Comparison of ENCODE assay signal across 9 cellular contexts in the genomic region with DNA sequence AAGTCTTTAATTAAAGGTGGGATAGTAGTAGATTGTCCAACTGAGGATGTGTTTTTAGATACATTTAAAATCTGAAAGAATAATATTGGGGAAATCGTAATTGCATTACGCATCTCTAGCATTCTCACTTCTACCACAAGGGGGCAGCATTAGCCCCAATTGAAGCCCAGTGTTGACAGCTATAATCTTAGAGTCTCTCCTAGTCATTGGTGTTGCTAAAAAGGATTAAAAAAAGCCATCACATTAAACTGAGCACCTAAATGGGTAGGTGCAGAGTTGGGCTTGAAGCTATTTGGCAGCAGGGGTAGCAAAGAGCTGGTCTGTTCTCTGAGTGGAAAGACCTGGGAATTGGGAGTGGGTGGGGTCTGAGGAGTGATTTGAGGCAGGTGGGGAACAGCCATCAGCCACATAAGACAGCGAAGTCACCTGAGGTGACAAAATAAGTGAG.
DNase-seq lines count a peak whose midpoint lies in the region; ATAC-seq and TF ChIP-seq lines count a peak whose summit lies in the region.
"Had no signal": no experiment of that assay in that cellular context is flagged by ENCODE, and none has a peak within 500 bp of the region (broad histone marks: within the 10 kb centered on the region; RNA-seq: fewer than 3 reads in every experiment).

No MANE protein-coding gene starts in this region.

- no peak overlapping the region for H3K27ac Mint-ChIP-seq in activated CD8-positive, alpha-beta T cell treated with anti-CD3 and anti-CD28 coated beads, Interleukin-2, amount 10 ng/mL, durations not matched to agents 7 days and 5 days
- H3K27ac Mint-ChIP-seq: T-helper 1 cell treated with Interleukin-12 subunit alpha and Interleukin-12 subunit beta and Interleukin-4 antibody, amounts not matched to agents 30 μg/mL and 1 μg/mL, for 36 hours had no signal

- no peak for TF ChIP-seq EP300 in neural cell (conservative IDR thresholded peaks at IDR 0.05; ENCODE audit: poor library complexity, severe bottlenecking)

- no peaks in the 10 kb centered on the region for H3F3A ChIP-seq in neural cell (ENCODE audit: insufficient read depth, low read length, poor library complexity, severe bottlenecking)

- no peaks in the 10 kb centered on the region for H3K36me3 Mint-ChIP-seq in activated CD8-positive, alpha-beta T cell treated with anti-CD3 and anti-CD28 coated beads, Interleukin-2, amount 10 ng/mL, durations not matched to agents 7 days and 5 days (ENCODE audit: low read depth)

- 19 to 21% methylated on average over 3 of the region's 3 CpGs for WGBS in esophagus squamous epithelium, 2 donors

- no peak overlapping the region for H3K4me3 ChIP-seq in AG10803 (ENCODE audit: low read length)
- no peak overlapping the region for H3K4me3 ChIP-seq in esophagus squamous epithelium
- H3K4me3 ChIP-seq in neural cell (ENCODE audit: low read length) = no peak overlapping the region

- H3K4me2 ChIP-seq in neural cell (ENCODE audit: low read length) = no peak overlapping the region

- H3K79me2 ChIP-seq in neural cell (replicated peaks; ENCODE audit: insufficient read depth, low read length) = no peaks in the 10 kb centered on the region

- no peaks in the 10 kb centered on the region for H3K27me3 ChIP-seq in esophagus squamous epithelium
- H3K27me3 ChIP-seq in neural cell (ENCODE audit: insufficient read depth, low read depth, low read length) = no peaks in the 10 kb centered on the region

- no peaks in the 10 kb centered on the region for H3K9me2 ChIP-seq in neural cell (ENCODE audit: insufficient read depth, low read length)

- no peaks in the 10 kb centered on the region for H3K4me1 ChIP-seq in esophagus squamous epithelium

- CTCF ChIA-PET in activated CD8-positive, alpha-beta T cell treated with anti-CD3 and anti-CD28 coated beads, Interleukin-2, amount 10 ng/mL, durations not matched to agents 7 days and 5 days (lab: Charles Lee) = interaction anchor here (0.9 to 1.6 kb wide), 8 partner anchors 13 to 601 kb away, joined by 3 to 6 read pairs (median 3); a partner anchor contains a TSS

- H3K27me3 Mint-ChIP-seq in activated CD8-positive, alpha-beta T cell treated with anti-CD3 and anti-CD28 coated beads, Interleukin-2, amount 10 ng/mL, durations not matched to agents 7 days and 5 days (ENCODE audit: low read depth) = no peaks in the 10 kb centered on the region

- DNase-seq in AG10803 (ENCODE audit: low read depth) (peak; percentile 29), NCI-H510A (lab: John Stamatoyannopoulos, UW) (peak; percentile 4), esophagus squamous epithelium (lab: John Stamatoyannopoulos, UW) (no peak), ureter (ENCODE audit: low spot score) (peak; percentile 51)
- peak; percentile 63 for DNase-seq in activated CD8-positive, alpha-beta T cell treated with anti-CD3 and anti-CD28 coated beads, Interleukin-2, amount 10 ng/mL, durations not matched to agents 7 days and 5 days

- H3K27ac ChIP-seq in esophagus squamous epithelium (no peak overlapping the region), neural cell (ENCODE audit: low read length) (no peak overlapping the region)

- peak; percentile 82 for ATAC-seq in GM18502 (IDR thresholded peaks at IDR 0.05; ENCODE audit: poor library complexity, unreplicated experiment)
- ATAC-seq in HG02970 (IDR thresholded peaks at IDR 0.05; ENCODE audit: low FRiP score, unreplicated experiment) = peak; percentile 85
- ATAC-seq in activated CD8-positive, alpha-beta T cell treated with anti-CD3 and anti-CD28 coated beads, Interleukin-2, amount 10 ng/mL, durations not matched to agents 7 days and 5 days = peak; percentile 68

- H3K9me3 ChIP-seq in esophagus squamous epithelium = no peaks in the 10 kb centered on the region
- no peaks in the 10 kb centered on the region for H3K9me3 ChIP-seq in neural cell (ENCODE audit: low read length)

- no peaks in the 10 kb centered on the region for H4K20me1 ChIP-seq in neural cell (ENCODE audit: insufficient read depth)

- no peak overlapping the region for H3K4me3 Mint-ChIP-seq in activated CD8-positive, alpha-beta T cell treated with anti-CD3 and anti-CD28 coated beads, Interleukin-2, amount 10 ng/mL, durations not matched to agents 7 days and 5 days
- H3K4me3 Mint-ChIP-seq: T-helper 1 cell treated with Interleukin-12 subunit alpha and Interleukin-12 subunit beta and Interleukin-4 antibody, amounts not matched to agents 30 μg/mL and 1 μg/mL, for 36 hours had no signal

- POLR2A ChIA-PET in activated CD8-positive, alpha-beta T cell treated with anti-CD3 and anti-CD28 coated beads, Interleukin-2, amount 10 ng/mL, durations not matched to agents 7 days and 5 days (lab: Charles Lee) = no interaction called here

- no peak overlapping the region for H2AFZ ChIP-seq in neural cell (ENCODE audit: low read depth, low read length)

- H3K9me3 Mint-ChIP-seq in activated CD8-positive, alpha-beta T cell treated with anti-CD3 and anti-CD28 coated beads, Interleukin-2, amount 10 ng/mL, durations not matched to agents 7 days and 5 days (ENCODE audit: insufficient read depth) = no peaks in the 10 kb centered on the region
- H3K9me3 Mint-ChIP-seq: T-helper 1 cell treated with Interleukin-12 subunit alpha and Interleukin-12 subunit beta and Interleukin-4 antibody, amounts not matched to agents 30 μg/mL and 1 μg/mL, for 36 hours had no signal

- H3K36me3 ChIP-seq in esophagus squamous epithelium = no peaks in the 10 kb centered on the region
- no peaks in the 10 kb centered on the region for H3K36me3 ChIP-seq in neural cell (ENCODE audit: insufficient read depth, low read length)

- no peak for TF ChIP-seq POLR2A in esophagus squamous epithelium (IDR thresholded peaks at IDR 0.05)

- intact Hi-C loops in esophagus squamous epithelium (cut with DNase I) = loop anchor here (10.0 kb wide), 1 partner anchor 599 kb away; no protein-coding TSS in a partner anchor

- H3K9ac ChIP-seq in neural cell (ENCODE audit: low read length) = no peak overlapping the region

- peak; percentile 90 for TF ChIP-seq CTCF in AG10803 (conservative IDR thresholded peaks at IDR 0.05; ENCODE audit: low read length)
- peak; percentile 62 to 90 (median 73) for TF ChIP-seq CTCF in esophagus squamous epithelium (IDR thresholded peaks at IDR 0.05)
- TF ChIP-seq CTCF in neural cell (IDR thresholded peaks at IDR 0.05; ENCODE audit: poor library complexity, severe bottlenecking) = peak; percentile 93

- no peaks in the 10 kb centered on the region for H3K4me1 Mint-ChIP-seq in activated CD8-positive, alpha-beta T cell treated with anti-CD3 and anti-CD28 coated beads, Interleukin-2, amount 10 ng/mL, durations not matched to agents 7 days and 5 days (ENCODE audit: low read depth)

- peak; percentile 92 for TF ChIP-seq RAD21 in neural cell (conservative IDR thresholded peaks at IDR 0.05)

TF ChIP-seq in neural cell, 6 proteins besides CTCF, POLR2A, EP300 and RAD21:
- TF ChIP-seq EZH2 (IDR thresholded peaks at IDR 0.05; ENCODE audit: borderline replicate concordance, insufficient read depth, low read length, poor library complexity, severe bottlenecking) (no peak), MXI1 (conservative IDR thresholded peaks at IDR 0.05; ENCODE audit: poor library complexity, severe bottlenecking) (no peak), TAF1 (IDR thresholded peaks at IDR 0.05; ENCODE audit: low read depth) (no peak), SMC3 (conservative IDR thresholded peaks at IDR 0.05; ENCODE audit: poor library complexity) (peak; percentile 95)
- TF ChIP-seq, protein P1, sequence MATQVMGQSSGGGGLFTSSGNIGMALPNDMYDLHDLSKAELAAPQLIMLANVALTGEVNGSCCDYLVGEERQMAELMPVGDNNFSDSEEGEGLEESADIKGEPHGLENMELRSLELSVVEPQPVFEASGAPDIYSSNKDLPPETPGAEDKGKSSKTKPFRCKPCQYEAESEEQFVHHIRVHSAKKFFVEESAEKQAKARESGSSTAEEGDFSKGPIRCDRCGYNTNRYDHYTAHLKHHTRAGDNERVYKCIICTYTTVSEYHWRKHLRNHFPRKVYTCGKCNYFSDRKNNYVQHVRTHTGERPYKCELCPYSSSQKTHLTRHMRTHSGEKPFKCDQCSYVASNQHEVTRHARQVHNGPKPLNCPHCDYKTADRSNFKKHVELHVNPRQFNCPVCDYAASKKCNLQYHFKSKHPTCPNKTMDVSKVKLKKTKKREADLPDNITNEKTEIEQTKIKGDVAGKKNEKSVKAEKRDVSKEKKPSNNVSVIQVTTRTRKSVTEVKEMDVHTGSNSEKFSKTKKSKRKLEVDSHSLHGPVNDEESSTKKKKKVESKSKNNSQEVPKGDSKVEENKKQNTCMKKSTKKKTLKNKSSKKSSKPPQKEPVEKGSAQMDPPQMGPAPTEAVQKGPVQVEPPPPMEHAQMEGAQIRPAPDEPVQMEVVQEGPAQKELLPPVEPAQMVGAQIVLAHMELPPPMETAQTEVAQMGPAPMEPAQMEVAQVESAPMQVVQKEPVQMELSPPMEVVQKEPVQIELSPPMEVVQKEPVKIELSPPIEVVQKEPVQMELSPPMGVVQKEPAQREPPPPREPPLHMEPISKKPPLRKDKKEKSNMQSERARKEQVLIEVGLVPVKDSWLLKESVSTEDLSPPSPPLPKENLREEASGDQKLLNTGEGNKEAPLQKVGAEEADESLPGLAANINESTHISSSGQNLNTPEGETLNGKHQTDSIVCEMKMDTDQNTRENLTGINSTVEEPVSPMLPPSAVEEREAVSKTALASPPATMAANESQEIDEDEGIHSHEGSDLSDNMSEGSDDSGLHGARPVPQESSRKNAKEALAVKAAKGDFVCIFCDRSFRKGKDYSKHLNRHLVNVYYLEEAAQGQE (IDR thresholded peaks at IDR 0.05; ENCODE audit: borderline replicate concordance) = no peak
